Comparison of ENCODE assay signal across 11 cellular contexts in genomic region chr14:77554816-77555599, GRCh38. TPM values are rescaled to one million over a fixed set of nuclear protein-coding genes. Genes with fewer than 3 reads are reported as not detected.
DNase-seq lines count a peak whose midpoint lies in the region; ATAC-seq, FAIRE-seq and TF ChIP-seq lines count a peak whose summit lies in the region.
"Had no signal": no experiment of that assay in that cellular context is flagged by ENCODE, and none has a peak within 500 bp of the region (broad histone marks: within the 10 kb centered on the region; RNA-seq: fewer than 3 reads in every experiment).

No MANE protein-coding gene starts in this region.

- H3K4ac ChIP-seq in mesenchymal stem cell (ENCODE audit: low read depth in 1 of 2, low read length in 2 of 2) = peak overlapping the region in 1 of 2 experiments; percentile 53

- no peak overlapping the region for H3K14ac ChIP-seq in mesenchymal stem cell (ENCODE audit: low read length in 2 of 2)

- H3K27me3 ChIP-seq in adrenal gland = no peaks in the 10 kb centered on the region
- H3K27me3 ChIP-seq in mesenchymal stem cell (ENCODE audit: control insufficient read depth in 1 of 2, insufficient read depth in 1 of 2, low read length in 2 of 2) = no peaks in the 10 kb centered on the region
- no peaks in the 10 kb centered on the region for H3K27me3 ChIP-seq in small intestine (ENCODE audit: control insufficient read depth in 2 of 2, insufficient read depth in 2 of 2, low read length in 2 of 2)

- peak; percentile 80 for FAIRE-seq in GM12891 (lab: Jason Lieb, UNC)
- FAIRE-seq in small intestine (lab: Jason Lieb, UNC) = no peak
- FAIRE-seq: bronchial epithelial cell had no signal

- no peak overlapping the region for H3K4me2 ChIP-seq in mesenchymal stem cell (ENCODE audit: low read length, poor library complexity, severe bottlenecking)

- H3K4me3 Mint-ChIP-seq in natural killer cell = peak overlapping the region; percentile 75

- peaks cover 6 to 14% of the 10 kb centered on the region in 2 donors for H3K4me1 ChIP-seq in adrenal gland (replicated peaks in 1 of 2)
- peaks cover 2% of the 10 kb centered on the region for H3K4me1 ChIP-seq in mesenchymal stem cell (ENCODE audit: control insufficient read depth, insufficient read depth, low read depth, low read length)
- H3K4me1 ChIP-seq in small intestine (ENCODE audit: control insufficient read depth in 2 of 2, insufficient read depth in 1 of 2, low read depth in 1 of 2, low read length in 1 of 2) = no peaks in the 10 kb centered on the region

- WGBS in adrenal gland, 4 donors = 67 to 79% (median 77%) methylated on average over 9 of the region's 9 CpGs
- 96% methylated on average over 7 of the region's 9 CpGs for WGBS in mesenchymal stem cell
- WGBS in small intestine, 3 donors = 42 to 58% (median 46%) methylated on average over 9 of the region's 9 CpGs

- peak; percentile 16 for ATAC-seq in HG02798 (IDR thresholded peaks at IDR 0.05; ENCODE audit: poor library complexity, unreplicated experiment)
- no peak for ATAC-seq in natural killer cell
- no peak for ATAC-seq in GM18873 (IDR thresholded peaks at IDR 0.05; ENCODE audit: low FRiP score, unreplicated experiment)

- no peak overlapping the region for H4K91ac ChIP-seq in mesenchymal stem cell (ENCODE audit: low read length)

- no peaks in the 10 kb centered on the region for H3K9me3 Mint-ChIP-seq in natural killer cell

- peaks cover 14 to 20% of the 10 kb centered on the region in 2 donors for H3K4me1 Mint-ChIP-seq in natural killer cell

- H3K4me3 ChIP-seq in adrenal gland (no peak overlapping the region), mesenchymal stem cell (ENCODE audit: insufficient read depth in 1 of 2, low read depth in 1 of 2, low read length in 2 of 2) (no peak overlapping the region), small intestine (ENCODE audit: low read depth in 1 of 2, low read length in 2 of 2) (no peak overlapping the region)

- no peak overlapping the region for H3K9ac ChIP-seq in mesenchymal stem cell (ENCODE audit: low read length)

- H3K36me3 ChIP-seq in adrenal gland (replicated peaks in 1 of 2) = peaks cover 0 to 21% of the 10 kb centered on the region in 2 donors
- H3K36me3 ChIP-seq in mesenchymal stem cell (ENCODE audit: control insufficient read depth in 1 of 2, insufficient read depth in 2 of 2, low read depth in 1 of 2, low read length in 2 of 2) = peaks cover 19 to 59% of the 10 kb centered on the region in 2 experiments
- peaks cover 9 to 14% of the 10 kb centered on the region in 2 donors for H3K36me3 ChIP-seq in small intestine (ENCODE audit: control insufficient read depth in 2 of 2, insufficient read depth in 2 of 2, low read length in 2 of 2)

- no peak overlapping the region for H2BK12ac ChIP-seq in mesenchymal stem cell (ENCODE audit: low read length in 2 of 2)

- H3K18ac ChIP-seq in mesenchymal stem cell (ENCODE audit: low read depth in 1 of 2, low read length in 2 of 2) = no peak overlapping the region

- no peak for DNase-seq in GM12891 (ENCODE audit: insufficient read length, low spot score)
- DNase-seq in adrenal gland = peak in 1 of 7 donors; percentile 7
- no peak for DNase-seq in natural killer cell
- DNase-seq in HPDE6-E6E7 (ENCODE audit: extremely low spot score) = no peak
- no peak for DNase-seq in mesenchymal stem cell
- no peak for DNase-seq in small intestine
- DNase-seq: DMS153 had no signal

- TF ChIP-seq CTCF in adrenal gland (IDR thresholded peaks at IDR 0.05) = no peak
- TF ChIP-seq CTCF in natural killer cell (IDR thresholded peaks at IDR 0.05) = no peak

- no peaks in the 10 kb centered on the region for H3K36me3 Mint-ChIP-seq in natural killer cell

- H3K23ac ChIP-seq in mesenchymal stem cell (ENCODE audit: low read length in 2 of 2) = no peak overlapping the region

- no peaks in the 10 kb centered on the region for H3K9me3 ChIP-seq in adrenal gland (replicated peaks in 1 of 3)
- no peaks in the 10 kb centered on the region for H3K9me3 ChIP-seq in mesenchymal stem cell (ENCODE audit: control insufficient read depth, low read length)
- H3K9me3 ChIP-seq in small intestine (ENCODE audit: control insufficient read depth, low read depth) = no peaks in the 10 kb centered on the region

- no peak overlapping the region for H2AFZ ChIP-seq in mesenchymal stem cell (ENCODE audit: low read depth, low read length)

- TF ChIP-seq POLR2A in GM12891 (IDR thresholded peaks at IDR 0.05; ENCODE audit: low read depth, low read length) (no peak), adrenal gland (IDR thresholded peaks at IDR 0.05) (no peak)

- H4K8ac ChIP-seq in mesenchymal stem cell (ENCODE audit: low read length) = no peak overlapping the region

- peak overlapping the region in 4 of 5 donors; percentile 17 to 53 (median 30) for H3K27ac ChIP-seq in adrenal gland
- no peak overlapping the region for H3K27ac ChIP-seq in mesenchymal stem cell (ENCODE audit: low read length, poor library complexity, severe bottlenecking)
- peak overlapping the region in 1 of 2 donors; percentile 18 for H3K27ac ChIP-seq in small intestine (ENCODE audit: low read depth in 1 of 2, low read length in 1 of 2)

- H3K27ac Mint-ChIP-seq in natural killer cell = peak overlapping the region; percentile 74 to 84

- no peak overlapping the region for H2BK15ac ChIP-seq in mesenchymal stem cell (ENCODE audit: low read depth, poor library complexity, severe bottlenecking)

- H2AK5ac ChIP-seq in mesenchymal stem cell (ENCODE audit: low read length, severe bottlenecking) = no peak overlapping the region

- no peak overlapping the region for H2BK5ac ChIP-seq in mesenchymal stem cell (ENCODE audit: low read depth, low read length, poor library complexity, severe bottlenecking)

- intact Hi-C loops in adrenal gland (cut with DNase I) (loop anchor here (5.0 to 10.0 kb wide), 2 partner anchors 98 to 100 kb away; partner anchors contain the start of genes AHSA1 (in 2 of the 2) and VIPAS39 (in 2 of the 2)), natural killer cell (cut with micrococcal nuclease) (no loop called here)

- H2BK120ac ChIP-seq in mesenchymal stem cell (ENCODE audit: low read depth, low read length) = no peak overlapping the region

- no peaks in the 10 kb centered on the region for H3K27me3 Mint-ChIP-seq in natural killer cell (ENCODE audit: low read depth in 2 of 2)

- peaks cover 22% of the 10 kb centered on the region for H3K79me1 ChIP-seq in mesenchymal stem cell (replicated peaks; ENCODE audit: low read length, poor library complexity, severe bottlenecking)

TF ChIP-seq in GM12891, 5 proteins besides CTCF, POLR2A, EP300 and RAD21:
- TF ChIP-seq TAF1 (IDR thresholded peaks at IDR 0.05; ENCODE audit: low read depth, low read length) (no peak), SPI1 (IDR thresholded peaks at IDR 0.05; ENCODE audit: low read depth, low read length) (no peak), POLR2AphosphoS5 (IDR thresholded peaks at IDR 0.05; ENCODE audit: low read depth, low read length) (no peak), PAX5 (IDR thresholded peaks at IDR 0.05; ENCODE audit: insufficient read depth, low read length, severe bottlenecking) (no peak), POU2F2 (IDR thresholded peaks at IDR 0.05; ENCODE audit: low read depth, low read length) (no peak)

RNA-seq across cellular contexts. Expression of gene ISM2, which starts 56.4 kb away (rescaled TPM):
- polyA plus RNA-seq in GM12891 (2012; ENCODE audit: low read depth, missing spikeins) = 0.27 TPM
- total RNA-seq in adrenal gland (under 1 TPM in 2 of 8 donors, not detected in 6; 0.11 to 0.22 TPM), natural killer cell (not detected)
- polyA plus RNA-seq in adrenal gland (under 1 TPM in 1 of 3 donors, not detected in 2; 0.08 TPM), small intestine (under 1 TPM in 1 of 3 donors, not detected in 2; 0.01 TPM)
- not detected for polyA plus RNA-seq in mesenchymal stem cell (2013, experiment 1 of 2)
- 0.03 TPM for polyA plus RNA-seq in mesenchymal stem cell (2013, experiment 2 of 2)
- total RNA-seq: bronchial epithelial cell, myocyte had no signal
